8 cellular contexts compared by ENCODE assay signal in the genomic region with DNA sequence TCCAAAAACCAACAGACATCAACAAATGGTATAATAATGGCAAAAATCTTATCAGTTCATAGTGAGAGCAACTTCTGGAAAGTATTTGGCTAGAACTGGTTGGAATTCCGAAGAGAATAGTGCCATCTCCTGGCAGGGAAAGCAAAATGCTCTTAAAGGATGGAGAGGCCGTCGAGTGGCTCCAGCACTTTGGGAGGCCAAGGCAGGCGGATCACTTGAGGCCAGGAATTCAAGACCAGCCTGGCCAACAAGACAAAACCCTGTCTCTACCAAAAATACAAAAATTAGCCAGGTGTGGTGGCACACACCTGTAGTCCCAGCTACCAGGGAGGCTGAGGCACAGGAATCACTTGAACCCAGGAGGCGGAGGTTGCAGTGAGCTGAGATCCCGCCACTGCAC. TPM values are rescaled to one million over a fixed set of nuclear protein-coding genes. Genes with fewer than 3 reads are reported as not detected.
A peak's percentile ranks its signal among the peaks of the same experiment; 100 is the strongest.
DNase-seq lines count a peak whose midpoint lies in the region; FAIRE-seq and TF ChIP-seq lines count a peak whose summit lies in the region.
"Not testable (repeated sequence)": the region's sequence is repeated elsewhere in the genome, so short reads cannot be mapped to it uniquely, and the experiment has no call there.

No MANE protein-coding gene starts in this region.

- 85% methylated on average over 5 of the region's 6 CpGs; no CpG with 5 or more reads in 1 of the 2 experiments for WGBS in H1 (ENCODE audit: extremely low coverage in 1 of 2, insufficient coverage in 1 of 2, insufficient read length in 1 of 2, insufficient replicate concordance in 2 of 2, low coverage in 1 of 2, low lambda C conversion rate in 2 of 2, missing lambda C conversion rate in 1 of 2), 2 experiments

- TF ChIP-seq CTCF in LNCAP (IDR thresholded peaks at IDR 0.05) = peak; percentile 71
- peak; percentile 80 for TF ChIP-seq CTCF in VCaP (conservative IDR thresholded peaks at IDR 0.05)
- peak; percentile 30 to 68 (median 60) for TF ChIP-seq CTCF in H1 (IDR thresholded peaks at IDR 0.05; ENCODE audit: control extremely low read depth in 1 of 3, insufficient read depth in 1 of 3, low read depth in 1 of 3, low read length in 3 of 3)
- peak; percentile 21 for TF ChIP-seq CTCF in parathyroid adenoma (IDR thresholded peaks at IDR 0.05)

- H4K8ac ChIP-seq in H1 (ENCODE audit: extremely low read depth, insufficient read depth, low read length) = not testable (repeated sequence)

- not testable (repeated sequence) for H3K27ac ChIP-seq in VCaP; H1 (ENCODE audit: low read depth, low read length); parathyroid adenoma

- H3K9me3 ChIP-seq in H1 (ENCODE audit: insufficient read depth in 2 of 2, low read depth in 1 of 2, low read length in 1 of 2); parathyroid adenoma (ENCODE audit: control insufficient read depth, low read length): not testable (repeated sequence)

- POLR2A ChIA-PET in H1 (lab: Charles Lee; ENCODE audit: partially characterized antibody) = interaction anchor here (0.6 to 1.6 kb wide), 2 partner anchors 9 to 48 kb away, joined by 3 to 5 read pairs; no protein-coding TSS in a partner anchor

- not testable (repeated sequence) for H3K56ac ChIP-seq in H1 (replicated peaks; ENCODE audit: insufficient read length, low read depth, low read length)

- not testable (repeated sequence) for H3K14ac ChIP-seq in H1 (ENCODE audit: insufficient read length)

- H4K20me1 ChIP-seq in H1 (replicated peaks in 1 of 2; ENCODE audit: control insufficient read depth in 1 of 2, insufficient read depth in 2 of 2, low read length in 2 of 2) = not testable (repeated sequence)

- H3K23ac ChIP-seq in H1 (ENCODE audit: insufficient read length) = not testable (repeated sequence)

- H3K9ac ChIP-seq in H1 (replicated peaks in 1 of 4; ENCODE audit: extremely low read depth in 1 of 4, low read depth in 3 of 4, low read length in 3 of 4); parathyroid adenoma: not testable (repeated sequence)

- H3K4me3 ChIP-seq in H1 (ENCODE audit: extremely low read depth in 1 of 4, insufficient read depth in 2 of 4, low read depth in 3 of 4, low read length in 4 of 4); parathyroid adenoma (ENCODE audit: low read depth, low read length): not testable (repeated sequence)

- not testable (repeated sequence) for H3K4ac ChIP-seq in H1 (replicated peaks; ENCODE audit: insufficient read length, low read depth, low read length)

- H3K23me2 ChIP-seq in H1 (ENCODE audit: low read depth, low read length) = not testable (repeated sequence)

- CTCF ChIA-PET in H1 (lab: Charles Lee; ENCODE audit: partially characterized antibody) = interaction anchor here (0.7 to 1.4 kb wide), 16 partner anchors 10 to 113 kb away, joined by 3 to 9 read pairs (median 3); no protein-coding TSS in a partner anchor

- not testable (repeated sequence) for H4K91ac ChIP-seq in H1 (replicated peaks; ENCODE audit: insufficient read length, low read length)

- DNase-seq in ACHN (peak; percentile 59), G401 (ENCODE audit: low spot score) (peak; percentile 70), NCI-H774 (lab: John Stamatoyannopoulos, UW) (peak; percentile 78), iPS-NIHi7 (ENCODE audit: extremely low spot score) (peak; percentile 64)
- not testable (repeated sequence) for DNase-seq in H1 (ENCODE audit: low read depth in 1 of 2, low spot score in 2 of 2)

- not testable (repeated sequence) for H2BK15ac ChIP-seq in H1 (ENCODE audit: low read length)

- not testable (repeated sequence) for H2AK5ac ChIP-seq in H1 (ENCODE audit: low read depth, low read length)

- not testable (repeated sequence) for H3K4me2 ChIP-seq in H1 (ENCODE audit: insufficient read depth in 1 of 2, low read depth in 2 of 2, low read length in 2 of 2); parathyroid adenoma (ENCODE audit: low read length)

- H4K5ac ChIP-seq in H1 (ENCODE audit: insufficient read length, low read depth, low read length) = not testable (repeated sequence)

- TF ChIP-seq POLR2A in H1 (IDR thresholded peaks at IDR 0.05; ENCODE audit: control extremely low read depth in 1 of 2, low read depth in 2 of 2, low read length in 2 of 2) = not testable (repeated sequence)

- H2BK12ac ChIP-seq in H1 (ENCODE audit: low read depth, low read length) = not testable (repeated sequence)

- H3K27me3 ChIP-seq in H1 (replicated peaks in 1 of 4; ENCODE audit: control insufficient read depth in 3 of 4, extremely low read depth in 1 of 4, insufficient read depth in 3 of 4, low read length in 3 of 4); parathyroid adenoma (ENCODE audit: control insufficient read depth, insufficient read depth, low read length): not testable (repeated sequence)

- not testable (repeated sequence) for H3K18ac ChIP-seq in H1 (ENCODE audit: extremely low read depth, low read length)

- not testable (repeated sequence) for H2AFZ ChIP-seq in H1 (ENCODE audit: low read length); parathyroid adenoma

- H3K79me1 ChIP-seq in H1 (ENCODE audit: low read depth, low read length) = not testable (repeated sequence)

- not testable (repeated sequence) for TF ChIP-seq EP300 in H1 (IDR thresholded peaks at IDR 0.05; ENCODE audit: borderline replicate concordance in 1 of 2, low read depth in 2 of 2, low read length in 2 of 2)

- in situ Hi-C loops in ACHN (cut with HindIII; ENCODE audit: low pct_ligation_motif_present, low pct_unique_long_range_greater_than_20kb, low sequenced_read_pairs); G401 (cut with HindIII; ENCODE audit: low sequenced_read_pairs): not testable (repeated sequence)

- H2BK20ac ChIP-seq in H1 (ENCODE audit: low read length) = not testable (repeated sequence)

- not testable (repeated sequence) for H3K79me2 ChIP-seq in H1 (ENCODE audit: control insufficient read depth in 1 of 2, insufficient read depth in 2 of 2, low read length in 2 of 2); parathyroid adenoma

- TF ChIP-seq RAD21 in H1 (IDR thresholded peaks at IDR 0.05 in 1 of 2, conservative IDR thresholded peaks at IDR 0.05 in 1 of 2; ENCODE audit: low read depth in 2 of 2, low read length in 2 of 2) = peak; percentile 60 to 69

- not testable (repeated sequence) for H2BK5ac ChIP-seq in H1 (ENCODE audit: low read depth, low read length)

- H3K36me3 ChIP-seq in H1 (ENCODE audit: control insufficient read depth in 2 of 4, insufficient read depth in 4 of 4, low read length in 3 of 4) = peaks cover 21 to 64% (median 44%) of the 10 kb centered on the region in 4 experiments
- H3K36me3 ChIP-seq in parathyroid adenoma (ENCODE audit: control insufficient read depth, insufficient read depth, low read length) = not testable (repeated sequence)

- H2BK120ac ChIP-seq in H1 (replicated peaks; ENCODE audit: low read depth, low read length) = not testable (repeated sequence)

- H3K4me1 ChIP-seq in H1 (replicated peaks in 1 of 4; ENCODE audit: control insufficient read depth in 3 of 4, insufficient read depth in 4 of 4, low read length in 3 of 4); parathyroid adenoma: not testable (repeated sequence)

- peak; percentile 39 for FAIRE-seq in H1 (lab: Jason Lieb, UNC)

RNA-seq across cellular contexts. Expression of a gene that starts 14.7 kb away (rescaled TPM):
- total RNA-seq in G401 (2014; rRNA removed; shearing (Covaris generic)) = 115 and 149 TPM in 2 replicates
- 137 and 145 TPM in 2 replicates for total RNA-seq in H1 (2021; fragmentation: NEBNext Ultra II Directional; extraction: Animal tissue kit (Norgen Biotek cat#: 25700))
- polyA plus RNA-seq in H1 (2011; rRNA removed) = 25.0 and 40.5 TPM in 2 replicates
- polyA plus RNA-seq in H1 (2011; cell fraction: cytosol; rRNA removed) = 54.6 TPM
- 20.8 TPM for polyA plus RNA-seq in H1 (2011; cell fraction: nucleus; rRNA removed)
- polyA plus RNA-seq in H1 (2012, experiment 1 of 2) = 97.7 to 172 TPM (median 128 TPM) in 4 replicates
- 12.6 TPM for polyA plus RNA-seq in H1 (2012, experiment 2 of 2)
- polyA plus RNA-seq in H1 (2013, experiment 1 of 2) = 74.6 TPM
- 76.3 TPM for polyA plus RNA-seq in H1 (2013, experiment 2 of 2)
- 45.9 and 65.0 TPM in 2 replicates for polyA minus RNA-seq in H1 (2011; rRNA and poly(A)+ RNA removed)
- polyA minus RNA-seq in H1 (2011; cell fraction: cytosol; rRNA and poly(A)+ RNA removed) = 88.7 TPM
- 39.5 TPM for polyA minus RNA-seq in H1 (2011; cell fraction: nucleus; rRNA and poly(A)+ RNA removed)

RNA-seq across cellular contexts. Expression of a gene that starts 28.2 kb away (rescaled TPM):
- 17.5 and 17.7 TPM in 2 replicates for total RNA-seq in G401 (2014; rRNA removed; shearing (Covaris generic))
- 23.7 and 25.1 TPM in 2 replicates for total RNA-seq in H1 (2021; fragmentation: NEBNext Ultra II Directional; extraction: Animal tissue kit (Norgen Biotek cat#: 25700))
- polyA plus RNA-seq in H1 (2011; rRNA removed) = 13.5 and 14.0 TPM in 2 replicates
- 15.1 TPM for polyA plus RNA-seq in H1 (2011; cell fraction: cytosol; rRNA removed)
- polyA plus RNA-seq in H1 (2011; cell fraction: nucleus; rRNA removed) = 17.9 TPM
- polyA plus RNA-seq in H1 (2012, experiment 1 of 2) = 14.1 to 19.8 TPM (median 17.0 TPM) in 4 replicates
- polyA plus RNA-seq in H1 (2012, experiment 2 of 2) = 4.7 TPM
- 10.7 TPM for polyA plus RNA-seq in H1 (2013, experiment 1 of 2)
- 9.8 TPM for polyA plus RNA-seq in H1 (2013, experiment 2 of 2)
- polyA minus RNA-seq in H1 (2011; rRNA and poly(A)+ RNA removed) = 25.9 and 27.0 TPM in 2 replicates
- polyA minus RNA-seq in H1 (2011; cell fraction: cytosol; rRNA and poly(A)+ RNA removed) = 13.6 TPM
- 26.5 TPM for polyA minus RNA-seq in H1 (2011; cell fraction: nucleus; rRNA and poly(A)+ RNA removed)

RNA-seq across cellular contexts. Expression of a gene that starts 30.2 kb away (rescaled TPM):
- 7.9 and 10.0 TPM in 2 replicates for total RNA-seq in G401 (2014; rRNA removed; shearing (Covaris generic))
- total RNA-seq in H1 (2021; fragmentation: NEBNext Ultra II Directional; extraction: Animal tissue kit (Norgen Biotek cat#: 25700)) = 35.6 and 35.8 TPM in 2 replicates
- polyA plus RNA-seq in H1 (2011; rRNA removed) = 14.3 and 22.8 TPM in 2 replicates
- 12.5 TPM for polyA plus RNA-seq in H1 (2011; cell fraction: cytosol; rRNA removed)
- 20.9 TPM for polyA plus RNA-seq in H1 (2011; cell fraction: nucleus; rRNA removed)
- polyA plus RNA-seq in H1 (2012, experiment 1 of 2) = 21.0 to 35.7 TPM (median 34.1 TPM) in 4 replicates
- 51.4 TPM for polyA plus RNA-seq in H1 (2012, experiment 2 of 2)
- 32.0 TPM for polyA plus RNA-seq in H1 (2013, experiment 1 of 2)
- polyA plus RNA-seq in H1 (2013, experiment 2 of 2) = 33.4 TPM
- polyA minus RNA-seq in H1 (2011; rRNA and poly(A)+ RNA removed) = 9.7 and 19.7 TPM in 2 replicates
- 13.7 TPM for polyA minus RNA-seq in H1 (2011; cell fraction: cytosol; rRNA and poly(A)+ RNA removed)
- 22.4 TPM for polyA minus RNA-seq in H1 (2011; cell fraction: nucleus; rRNA and poly(A)+ RNA removed)

RNA-seq across cellular contexts. Expression of a gene that starts 37.5 kb away (rescaled TPM):
- total RNA-seq in G401 (2014; rRNA removed; shearing (Covaris generic)) = 60.5 and 134 TPM in 2 replicates
- total RNA-seq in H1 (2021; fragmentation: NEBNext Ultra II Directional; extraction: Animal tissue kit (Norgen Biotek cat#: 25700)) = 56.4 and 60.5 TPM in 2 replicates
- 18.2 and 19.5 TPM in 2 replicates for polyA plus RNA-seq in H1 (2011; rRNA removed)
- polyA plus RNA-seq in H1 (2011; cell fraction: cytosol; rRNA removed) = 28.8 TPM
- 7.3 TPM for polyA plus RNA-seq in H1 (2011; cell fraction: nucleus; rRNA removed)
- 22.7 to 38.5 TPM (median 29.0 TPM) in 4 replicates for polyA plus RNA-seq in H1 (2012, experiment 1 of 2)
- 11.9 TPM for polyA plus RNA-seq in H1 (2012, experiment 2 of 2)
- 54.9 TPM for polyA plus RNA-seq in H1 (2013, experiment 1 of 2)
- 52.3 TPM for polyA plus RNA-seq in H1 (2013, experiment 2 of 2)
- 10.0 and 10.4 TPM in 2 replicates for polyA minus RNA-seq in H1 (2011; rRNA and poly(A)+ RNA removed)
- polyA minus RNA-seq in H1 (2011; cell fraction: cytosol; rRNA and poly(A)+ RNA removed) = 18.9 TPM
- polyA minus RNA-seq in H1 (2011; cell fraction: nucleus; rRNA and poly(A)+ RNA removed) = 18.2 TPM

Comparison
In these comparisons a context has a peak if more than half of its experiments do, and no peak if none do; other contexts are left out.
1. CTCF ChIP-seq: peak in every context shown above with its lines; median percentile 80 in VCaP; 71 in LNCAP; 60 in H1; 21 in parathyroid adenoma.